Comparison of ENCODE assay signal across 23 cellular contexts in the genomic region with DNA sequence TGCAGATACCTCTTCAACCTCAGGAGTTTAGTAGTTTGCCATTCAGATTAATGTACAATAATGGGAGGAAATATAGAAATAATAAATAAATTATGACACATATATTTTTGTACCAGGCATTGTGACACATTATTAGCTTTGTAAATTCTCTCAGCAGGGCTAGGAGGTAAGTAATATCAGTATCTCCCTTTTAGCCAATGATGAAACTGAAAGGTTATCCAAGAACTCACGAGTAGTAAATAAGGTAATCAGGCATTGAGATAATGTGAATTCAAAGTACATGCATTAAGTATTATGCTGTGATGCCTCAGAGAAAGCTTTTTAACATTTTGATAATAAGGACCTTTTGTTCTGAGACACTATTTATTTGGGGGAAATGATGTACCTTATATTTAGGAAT. TPM values are rescaled to one million over a fixed set of nuclear protein-coding genes. Genes with fewer than 3 reads are reported as not detected.
"Had no signal": no experiment of that assay in that cellular context is flagged by ENCODE, and none has a peak within 500 bp of the region (broad histone marks: within the 10 kb centered on the region; RNA-seq: fewer than 3 reads in every experiment).

No MANE protein-coding gene starts in this region.

- H3K9me3 ChIP-seq: adrenal gland, Peyer's patch had no signal

- H3K36me3 ChIP-seq: adrenal gland, Peyer's patch had no signal

- H3K4me1 ChIP-seq: adrenal gland had no signal

- H3K27ac ChIP-seq: adrenal gland, Peyer's patch, RWPE1 had no signal

- H3K4me3 ChIP-seq: adrenal gland, Peyer's patch had no signal

- ATAC-seq: activated CD8-positive, alpha-beta memory T cell treated with anti-CD3 and anti-CD28 coated beads, Interleukin-2, amount 10 ng/mL, durations not matched to agents 7 days and 5 days; WTC11 had no signal

- H3K27me3 ChIP-seq: Peyer's patch had no signal

- DNase-seq: activated CD4-positive, alpha-beta T cell treated with anti-CD3 and anti-CD28 coated beads, Interleukin-2, amount 10 ng/mL, durations not matched to agents 24 days and 14 days; activated CD4-positive, alpha-beta T cell treated with anti-CD3 and anti-CD28 coated beads, Interleukin-2, amount 50 U/mL, for 48 hours; activated CD4-positive, CD25-positive, alpha-beta regulatory T cell treated with anti-CD3 and anti-CD28 coated beads, Interleukin-2, amount 50 U/mL, for 72 hours; activated CD8-positive, alpha-beta memory T cell treated with anti-CD3 and anti-CD28 coated beads, Interleukin-2, amount 10 ng/mL, durations not matched to agents 7 days and 5 days; activated gamma-delta T cell treated with Interleukin-2 at 50 U/mL for 16 hours; activated naive CD4-positive, alpha-beta T cell treated with anti-CD3 and anti-CD28 coated beads, Interleukin-2, amount 10 ng/mL, durations not matched to agents 7 days and 5 days; activated naive CD8-positive, alpha-beta T cell treated with anti-CD3 and anti-CD28 coated beads, Interleukin-2, amount 10 ng/mL, durations not matched to agents 7 days and 5 days; activated T-cell treated with anti-CD3 and anti-CD28 coated beads, Interleukin-2, amount 50 U/mL, for 24 hours; adrenal gland; anterior cingulate cortex; cerebellar nuclear complex; NCI-H1105 treated with DMSO at 0.1 percent for 48 hours; NCI-H1436 treated with DMSO at 0.1 percent for 48 hours; NCI-H187; NCI-H2081; NCI-H510A treated with DMSO at 0.1 percent for 48 hours; NCI-H69; NK-92 treated with Interleukin-12 subunit alpha and Interleukin-12 subunit beta, amount 100 ng/mL, for 24 hours; Peyer's patch; Right ventricle myocardium superior had no signal

RNA-seq across cellular contexts. Expression of a gene that starts 31.8 kb away (rescaled TPM):
- total RNA-seq: Right ventricle myocardium superior, SK-MEL-5, WTC11 had no signal
